Comparison of ENCODE assay signal across 8 cellular contexts in genomic region chr3:185549111-185549510, GRCh38. TPM values are rescaled to one million over a fixed set of nuclear protein-coding genes. Genes with fewer than 3 reads are reported as not detected.
DNase-seq lines count a peak whose midpoint lies in the region; ATAC-seq lines count a peak whose summit lies in the region.

No MANE protein-coding gene starts in this region.

- no peak for ATAC-seq in HG03457 (IDR thresholded peaks at IDR 0.05; ENCODE audit: unreplicated experiment)
- no peak for ATAC-seq in naive thymus-derived CD8-positive, alpha-beta T cell
- ATAC-seq in stimulated activated memory B cell treated with anti-CD40 and anti-IgM and Interleukin-4, amounts not matched to agents 10 μg/mL and 1 μg/mL and 100 μg/mL, for 72 hours = no peak
- ATAC-seq in HG02885 (IDR thresholded peaks at IDR 0.05; ENCODE audit: poor library complexity, unreplicated experiment) = no peak

- no peaks in the 10 kb centered on the region for H3K36me3 Mint-ChIP-seq in naive thymus-derived CD8-positive, alpha-beta T cell
- H3K36me3 Mint-ChIP-seq in stimulated activated memory B cell treated with anti-CD40 and anti-IgM and Interleukin-4, amounts not matched to agents 10 μg/mL and 1 μg/mL and 100 μg/mL, for 72 hours = no peaks in the 10 kb centered on the region

- no peaks in the 10 kb centered on the region for H3K4me1 Mint-ChIP-seq in naive thymus-derived CD8-positive, alpha-beta T cell
- H3K4me1 Mint-ChIP-seq in stimulated activated memory B cell treated with anti-CD40 and anti-IgM and Interleukin-4, amounts not matched to agents 10 μg/mL and 1 μg/mL and 100 μg/mL, for 72 hours = peaks cover 16% of the 10 kb centered on the region

- peak overlapping the region in 1 of 10 donors; percentile 27 for H3K27ac Mint-ChIP-seq in naive thymus-derived CD8-positive, alpha-beta T cell
- no peak overlapping the region for H3K27ac Mint-ChIP-seq in stimulated activated memory B cell treated with anti-CD40 and anti-IgM and Interleukin-4, amounts not matched to agents 10 μg/mL and 1 μg/mL and 100 μg/mL, for 72 hours

- H3K9me3 Mint-ChIP-seq in naive thymus-derived CD8-positive, alpha-beta T cell = no peaks in the 10 kb centered on the region
- no peaks in the 10 kb centered on the region for H3K9me3 Mint-ChIP-seq in stimulated activated memory B cell treated with anti-CD40 and anti-IgM and Interleukin-4, amounts not matched to agents 10 μg/mL and 1 μg/mL and 100 μg/mL, for 72 hours

- H3K27me3 Mint-ChIP-seq in naive thymus-derived CD8-positive, alpha-beta T cell = peaks cover 0 to 3% (median 0%) of the 10 kb centered on the region in 5 donors
- no peaks in the 10 kb centered on the region for H3K27me3 Mint-ChIP-seq in stimulated activated memory B cell treated with anti-CD40 and anti-IgM and Interleukin-4, amounts not matched to agents 10 μg/mL and 1 μg/mL and 100 μg/mL, for 72 hours

- POLR2A ChIA-PET in naive thymus-derived CD8-positive, alpha-beta T cell (lab: Charles Lee) = no interaction called here

- H3K4me3 Mint-ChIP-seq in naive thymus-derived CD8-positive, alpha-beta T cell = no peak overlapping the region
- no peak overlapping the region for H3K4me3 Mint-ChIP-seq in stimulated activated memory B cell treated with anti-CD40 and anti-IgM and Interleukin-4, amounts not matched to agents 10 μg/mL and 1 μg/mL and 100 μg/mL, for 72 hours

- DNase-seq in Ammon's horn (ENCODE audit: low spot score) (peak; percentile 51), NCI-H2196 treated with DMSO at 0.1 percent for 48 hours (lab: John Stamatoyannopoulos, UW; ENCODE audit: unreplicated experiment) (peak; percentile 63), dermis microvascular lymphatic vessel endothelial cell (ENCODE audit: low read depth in 2 of 2) (peak; percentile 80 to 88), mucosa of gallbladder (ENCODE audit: low spot score) (peak; percentile 75)
- DNase-seq in naive thymus-derived CD8-positive, alpha-beta T cell = no peak

RNA-seq across cellular contexts. Expression of gene LIPH, which starts 3.3 kb away (rescaled TPM):
- total RNA-seq in dermis microvascular lymphatic vessel endothelial cell = 0.13 TPM in 1 of 2 replicates, not detected in the other
- 34.0 TPM for total RNA-seq in mucosa of gallbladder
- not detected for total RNA-seq in naive thymus-derived CD8-positive, alpha-beta T cell
- polyA plus RNA-seq in naive thymus-derived CD8-positive, alpha-beta T cell = not detected

RNA-seq across cellular contexts. Expression of gene SENP2, which starts 37.0 kb away (rescaled TPM):
- total RNA-seq in dermis microvascular lymphatic vessel endothelial cell (14.0 and 18.6 TPM in 2 replicates), mucosa of gallbladder (35.3 TPM)
- 10 to 100 TPM; 40.2 to 53.1 TPM for total RNA-seq in naive thymus-derived CD8-positive, alpha-beta T cell
- 10 to 100 TPM; 12.3 to 13.8 (median 13.8) TPM for polyA plus RNA-seq in naive thymus-derived CD8-positive, alpha-beta T cell

RNA-seq across cellular contexts. Expression of gene TMEM41A, which starts 50.3 kb away (rescaled TPM):
- total RNA-seq in dermis microvascular lymphatic vessel endothelial cell = 5.9 and 7.0 TPM in 2 replicates
- total RNA-seq in mucosa of gallbladder = 16.6 TPM
- total RNA-seq in naive thymus-derived CD8-positive, alpha-beta T cell = 10 to 100 TPM; 26.4 to 26.7 TPM
- polyA plus RNA-seq in naive thymus-derived CD8-positive, alpha-beta T cell = 10 to 100 TPM; 16.7 to 22.0 (median 19.3) TPM

Comparison
In these comparisons a context has a peak if more than half of its experiments do, and no peak if none do; other contexts are left out.
1. DNase-seq: peak in Ammon's horn (single experiment), NCI-H2196 treated with DMSO at 0.1 percent for 48 hours (single experiment), dermis microvascular lymphatic vessel endothelial cell (2 of 2) and mucosa of gallbladder (single experiment); none in naive thymus-derived CD8-positive, alpha-beta T cell (0 of 10).
2. RNA of gene LIPH, which starts 3.3 kb away (total RNA-seq): 34.0 TPM in mucosa of gallbladder (single experiment); not detected in naive thymus-derived CD8-positive, alpha-beta T cell and 0.13 TPM in dermis microvascular lymphatic vessel endothelial cell; every median in the first group is over 10 times any median in the second.